ENCODE assay signal across 8 cellular contexts in genomic region chr11:63871962-63872832, GRCh38. TPM values are rescaled to one million over a fixed set of nuclear protein-coding genes. Genes with fewer than 3 reads are reported as not detected.
A peak's percentile ranks its signal among the peaks of the same experiment; 100 is the strongest.
DNase-seq lines count a peak whose midpoint lies in the region; ATAC-seq lines count a peak whose summit lies in the region.

No MANE protein-coding gene starts in this region.

- in situ Hi-C loops in T47D (cut with HindIII; ENCODE audit: low pct_unique_long_range_greater_than_20kb, low sequenced_read_pairs) = no loop called here

- peak; percentile 72 to 74 for ATAC-seq in activated CD4-positive, CD25-positive, alpha-beta regulatory T cell treated with anti-CD3 and anti-CD28 coated beads, Interleukin-2, amount 50 U/mL, for 24 hours
- peak; percentile 72 for ATAC-seq in GM21717 (IDR thresholded peaks at IDR 0.05; ENCODE audit: unreplicated experiment)

- H3K4me3 ChIP-seq in SJCRH30 = no peak overlapping the region
- H3K4me3 ChIP-seq in skeletal muscle cell (ENCODE audit: low read depth, low read length) = no peak overlapping the region

- 0 out of 2 replicates have a peak, but pooled peaks cover 2% of the 10 kb centered on the region for H3K36me3 ChIP-seq in SJCRH30

- peaks cover 33% of the 10 kb centered on the region for H3K4me1 ChIP-seq in SJCRH30

- H3K27ac ChIP-seq in SJCRH30 = no peak overlapping the region

- no peaks in the 10 kb centered on the region for H3K27me3 ChIP-seq in SJCRH30

- H3K9me3 ChIP-seq in SJCRH30 (replicated peaks) = no peaks in the 10 kb centered on the region

- no peak for DNase-seq in activated CD4-positive, CD25-positive, alpha-beta regulatory T cell (lab: John Stamatoyannopoulos, UW)
- DNase-seq in HUDEP-2 (lab: John Stamatoyannopoulos, UW; ENCODE audit: unreplicated experiment in 76 of 76) (peak in 73 of 76 experiments; percentile 41 to 94 (median 78)), SJCRH30 (peak; percentile 76 to 84), T47D (ENCODE audit: low read depth in 1 of 2, low spot score in 1 of 2) (peak; percentile 84 to 99), iPS-NIHi7 (ENCODE audit: extremely low spot score) (peak; percentile 76), skeletal muscle cell (ENCODE audit: low read depth) (peak; percentile 63)

RNA-seq across cellular contexts. Expression of gene MARK2, which starts 33.3 kb away (rescaled TPM):
- total RNA-seq in SJCRH30 (2014; rRNA removed; shearing (Covaris generic)) = 20.7 and 23.4 TPM in 2 replicates

RNA-seq across cellular contexts. Expression of gene RCOR2, which starts 44.8 kb away (rescaled TPM):
- 17.2 and 17.9 TPM in 2 replicates for total RNA-seq in SJCRH30 (2014; rRNA removed; shearing (Covaris generic))

RNA-seq across cellular contexts. Expression of gene SPINDOC, which starts 58.9 kb away (rescaled TPM):
- 61.6 and 63.7 TPM in 2 replicates for total RNA-seq in SJCRH30 (2014; rRNA removed; shearing (Covaris generic))

Comparison
In these comparisons a context has a peak if more than half of its experiments do, and no peak if none do; other contexts are left out.
1. DNase-seq: peak in HUDEP-2 (73 of 76), SJCRH30 (2 of 2), T47D (2 of 2), iPS-NIHi7 (single experiment) and skeletal muscle cell (single experiment); none in activated CD4-positive, CD25-positive, alpha-beta regulatory T cell (0 of 4).